Comparison of ENCODE assay signal across 8 cellular contexts in genomic region chr16:85123891-85124635, GRCh38. TPM values are rescaled to one million over a fixed set of nuclear protein-coding genes. Genes with fewer than 3 reads are reported as not detected.
A peak's percentile ranks its signal among the peaks of the same experiment; 100 is the strongest.
DNase-seq lines count a peak whose midpoint lies in the region; ATAC-seq, FAIRE-seq and TF ChIP-seq lines count a peak whose summit lies in the region.

No MANE protein-coding gene starts in this region.

- peak overlapping the region; percentile 27 to 86 (median 76) for H3K27ac ChIP-seq in spleen
- H3K27ac ChIP-seq in naive thymus-derived CD4-positive, alpha-beta T cell (ENCODE audit: low read depth, low read length), result no peak overlapping the region

- H3K27ac Mint-ChIP-seq in stimulated activated naive CD8-positive, alpha-beta T cell treated with anti-CD3 and anti-CD28 coated beads, Interleukin-15, amount 100 ng/mL, for 72 hours, result no peak overlapping the region
- H3K27ac Mint-ChIP-seq in naive thymus-derived CD4-positive, alpha-beta T cell, result no peak overlapping the region

- CTCF ChIA-PET in naive thymus-derived CD4-positive, alpha-beta T cell (lab: Charles Lee), result no interaction called here

- no peak for TF ChIP-seq POLR2A in spleen (IDR thresholded peaks at IDR 0.05)

- H3K36me3 Mint-ChIP-seq in naive thymus-derived CD4-positive, alpha-beta T cell, result no peaks in the 10 kb centered on the region

- H3K36me3 ChIP-seq in bronchial epithelial cell (ENCODE audit: control insufficient read depth, insufficient read depth, low read length) (no peaks in the 10 kb centered on the region), spleen (no peaks in the 10 kb centered on the region)
- no peaks in the 10 kb centered on the region for H3K36me3 ChIP-seq in naive thymus-derived CD4-positive, alpha-beta T cell (ENCODE audit: control insufficient read depth in 2 of 3, insufficient read depth in 3 of 3, low read length in 3 of 3)

- H3K9me3 Mint-ChIP-seq in stimulated activated naive CD8-positive, alpha-beta T cell treated with anti-CD3 and anti-CD28 coated beads, Interleukin-15, amount 100 ng/mL, for 72 hours, result no peaks in the 10 kb centered on the region
- H3K9me3 Mint-ChIP-seq in naive thymus-derived CD4-positive, alpha-beta T cell, result no peaks in the 10 kb centered on the region

- POLR2A ChIA-PET in naive thymus-derived CD4-positive, alpha-beta T cell (lab: Charles Lee), result no interaction called here

- H3K4me1 Mint-ChIP-seq in stimulated activated naive CD8-positive, alpha-beta T cell treated with anti-CD3 and anti-CD28 coated beads, Interleukin-15, amount 100 ng/mL, for 72 hours, result peaks cover 22% of the 10 kb centered on the region
- H3K4me1 Mint-ChIP-seq in naive thymus-derived CD4-positive, alpha-beta T cell, result peaks cover 0 to 10% (median 9%) of the 10 kb centered on the region in 7 donors

- 62 to 88% (median 72%) methylated on average over 15 to 34 of the region's 34 CpGs for WGBS in spleen, 5 donors

- H3K4me3 Mint-ChIP-seq in stimulated activated naive CD8-positive, alpha-beta T cell treated with anti-CD3 and anti-CD28 coated beads, Interleukin-15, amount 100 ng/mL, for 72 hours, result no peak overlapping the region
- H3K4me3 Mint-ChIP-seq in naive thymus-derived CD4-positive, alpha-beta T cell, result no peak overlapping the region

- H3K27me3 Mint-ChIP-seq in stimulated activated naive CD8-positive, alpha-beta T cell treated with anti-CD3 and anti-CD28 coated beads, Interleukin-15, amount 100 ng/mL, for 72 hours, result no peaks in the 10 kb centered on the region
- no peaks in the 10 kb centered on the region for H3K27me3 Mint-ChIP-seq in naive thymus-derived CD4-positive, alpha-beta T cell

- no peaks in the 10 kb centered on the region for H3K27me3 ChIP-seq in bronchial epithelial cell (ENCODE audit: control insufficient read depth, insufficient read depth, low read length)
- H3K27me3 ChIP-seq in spleen (replicated peaks in 1 of 7), result no peaks in the 10 kb centered on the region
- no peaks in the 10 kb centered on the region for H3K27me3 ChIP-seq in naive thymus-derived CD4-positive, alpha-beta T cell (ENCODE audit: control insufficient read depth in 2 of 2, insufficient read depth in 2 of 2, low read length in 2 of 2)

- H3K4me3 ChIP-seq in bronchial epithelial cell (ENCODE audit: low read depth, low read length), result no peak overlapping the region
- no peak overlapping the region for H3K4me3 ChIP-seq in spleen
- no peak overlapping the region for H3K4me3 ChIP-seq in naive thymus-derived CD4-positive, alpha-beta T cell (ENCODE audit: low read length)

- intact Hi-C loops in spleen (cut with DNase I; ENCODE audit: low total_unique reads), result no loop called here
- intact Hi-C loops in naive thymus-derived CD4-positive, alpha-beta T cell (cut with micrococcal nuclease), result no loop called here

- FAIRE-seq in bronchial epithelial cell (lab: Jason Lieb, UNC), result no peak

- H3K9me3 ChIP-seq in spleen, result no peaks in the 10 kb centered on the region
- H3K9me3 ChIP-seq in naive thymus-derived CD4-positive, alpha-beta T cell (ENCODE audit: control insufficient read depth in 2 of 3, low read length in 3 of 3), result no peaks in the 10 kb centered on the region

- ATAC-seq in stimulated activated naive CD8-positive, alpha-beta T cell treated with anti-CD3 and anti-CD28 coated beads, Interleukin-15, amount 100 ng/mL, for 72 hours, result no peak
- ATAC-seq in naive thymus-derived CD4-positive, alpha-beta T cell, result no peak

- H3K4me1 ChIP-seq in spleen, result peaks cover 3 to 56% (median 21%) of the 10 kb centered on the region in 6 donors
- H3K4me1 ChIP-seq in naive thymus-derived CD4-positive, alpha-beta T cell (ENCODE audit: control insufficient read depth in 2 of 2, insufficient read depth in 2 of 2, low read length in 2 of 2), result no peaks in the 10 kb centered on the region

- DNase-seq in HK-2 (ENCODE audit: unreplicated experiment) (peak; percentile 32), bronchial epithelial cell (ENCODE audit: low read depth) (peak; percentile 37), kidney tubule cell (ENCODE audit: low spot score) (peak; percentile 32), spleen (no peak), superior temporal gyrus (ENCODE audit: extremely low spot score) (no peak)
- DNase-seq in stimulated activated naive CD8-positive, alpha-beta T cell treated with anti-CD3 and anti-CD28 coated beads, Interleukin-15, amount 100 ng/mL, for 72 hours, result no peak
- DNase-seq in stimulated activated CD8-positive, alpha-beta memory T cell treated with anti-CD3 and anti-CD28 coated beads, Interleukin-4, amount 100 ng/mL, for 48 hours, result no peak
- DNase-seq in naive thymus-derived CD4-positive, alpha-beta T cell, result no peak

- TF ChIP-seq CTCF in bronchial epithelial cell (IDR thresholded peaks at IDR 0.05; ENCODE audit: insufficient read depth, low read length, severe bottlenecking) (no peak), spleen (IDR thresholded peaks at IDR 0.05 in 8 of 11, conservative IDR thresholded peaks at IDR 0.05 in 3 of 11) (no peak)

RNA-seq across cellular contexts. Expression of gene CIBAR2, which starts 11.8 kb away (rescaled TPM):
- total RNA-seq in bronchial epithelial cell (not detected in 2 replicates), spleen (1 to 10 TPM in 2 of 7 donors, under 1 TPM in 2, not detected in 3; 0.33 to 2.4 (median 0.91) TPM)
- polyA plus RNA-seq in spleen, result under 1 TPM; 0.13 to 0.77 (median 0.30) TPM
- total RNA-seq in naive thymus-derived CD4-positive, alpha-beta T cell, result not detected
- polyA plus RNA-seq in naive thymus-derived CD4-positive, alpha-beta T cell, result not detected

Comparison
In these comparisons a context has a peak if more than half of its experiments do, and no peak if none do; other contexts are left out.
1. DNase-seq: peak in HK-2 (single experiment), bronchial epithelial cell (single experiment) and kidney tubule cell (single experiment); none in spleen (single experiment), superior temporal gyrus (single experiment), stimulated activated naive CD8-positive, alpha-beta T cell treated with anti-CD3 and anti-CD28 coated beads, Interleukin-15, amount 100 ng/mL, for 72 hours (0 of 2), stimulated activated CD8-positive, alpha-beta memory T cell treated with anti-CD3 and anti-CD28 coated beads, Interleukin-4, amount 100 ng/mL, for 48 hours (single experiment) and naive thymus-derived CD4-positive, alpha-beta T cell (0 of 9).